Comparison of ENCODE assay signal across 18 cellular contexts in genomic region chr16:24852281-24852721, GRCh38. TPM values are rescaled to one million over a fixed set of nuclear protein-coding genes. Genes with fewer than 3 reads are reported as not detected.
A peak's percentile ranks its signal among the peaks of the same experiment; 100 is the strongest.
DNase-seq lines count a peak whose midpoint lies in the region; ATAC-seq and TF ChIP-seq lines count a peak whose summit lies in the region.
"Had no signal": no experiment of that assay in that cellular context is flagged by ENCODE, and none has a peak within 500 bp of the region (broad histone marks: within the 10 kb centered on the region; RNA-seq: fewer than 3 reads in every experiment).

No MANE protein-coding gene starts in this region.

- intact Hi-C loops in activated CD4-positive, alpha-beta T cell treated with anti-CD3 and anti-CD28 coated beads, Interleukin-2, amount 10 ng/mL, durations not matched to agents 24 days and 14 days (cut with micrococcal nuclease): no loop called here
- intact Hi-C loops in sigmoid colon (cut with DNase I): no loop called here

- H3K36me3 ChIP-seq in sigmoid colon: no peaks in the 10 kb centered on the region
- H3K36me3 ChIP-seq: SJSA1, stomach had no signal

- H3K9me3 ChIP-seq in sigmoid colon: no peaks in the 10 kb centered on the region
- H3K9me3 ChIP-seq: SJSA1, stomach had no signal

- no peak overlapping the region for H3K4me3 Mint-ChIP-seq in activated CD4-positive, alpha-beta T cell treated with anti-CD3 and anti-CD28 coated beads, Interleukin-2, amount 10 ng/mL, durations not matched to agents 24 days and 14 days
- H3K4me3 Mint-ChIP-seq: activated CD4-positive, alpha-beta T cell treated with anti-CD3 and anti-CD28 coated beads, Interleukin-2, amount 10 ng/mL, durations not matched to agents 7 days and 5 days; CD4-positive, alpha-beta memory T cell had no signal

- TF ChIP-seq CTCF in sigmoid colon (IDR thresholded peaks at IDR 0.05): no peak

- no peak for DNase-seq in activated CD4-positive, alpha-beta T cell treated with anti-CD3 and anti-CD28 coated beads, Interleukin-2, amount 10 ng/mL, durations not matched to agents 24 days and 14 days
- no peak for DNase-seq in activated CD4-positive, alpha-beta T cell treated with anti-CD3 and anti-CD28 coated beads for 4 hours
- DNase-seq in NCI-H69 (lab: John Stamatoyannopoulos, UW): peak; percentile 69
- peak; percentile 77 for DNase-seq in globus pallidus (ENCODE audit: low spot score)
- peak; percentile 56 for DNase-seq in sigmoid colon
- no peak for DNase-seq in occipital lobe (lab: John Stamatoyannopoulos, UW)
- no peak for DNase-seq in central memory CD4-positive, alpha-beta T cell
- DNase-seq: activated CD4-positive, alpha-beta T cell treated with anti-CD3 and anti-CD28 coated beads, Interleukin-2, amount 10 ng/mL, durations not matched to agents 7 days and 5 days; CD4-positive, alpha-beta memory T cell; effector CD8-positive, alpha-beta T cell; Kasumi-1; kidney glomerular epithelial cell; NCI-H1417; NCI-H510A; stomach had no signal

- peaks cover 3% of the 10 kb centered on the region for H3K27me3 Mint-ChIP-seq in activated CD4-positive, alpha-beta T cell treated with anti-CD3 and anti-CD28 coated beads, Interleukin-2, amount 10 ng/mL, durations not matched to agents 24 days and 14 days

- no peaks in the 10 kb centered on the region for H3K27me3 ChIP-seq in sigmoid colon
- H3K27me3 ChIP-seq: SJSA1, stomach had no signal

- TF ChIP-seq EP300 in sigmoid colon (IDR thresholded peaks at IDR 0.05): no peak

- no peak overlapping the region for H3K4me3 ChIP-seq in sigmoid colon
- H3K4me3 ChIP-seq: SJSA1, stomach had no signal

- H3K36me3 Mint-ChIP-seq in activated CD4-positive, alpha-beta T cell treated with anti-CD3 and anti-CD28 coated beads, Interleukin-2, amount 10 ng/mL, durations not matched to agents 24 days and 14 days (ENCODE audit: low read depth): no peaks in the 10 kb centered on the region
- H3K36me3 Mint-ChIP-seq: CD4-positive, alpha-beta memory T cell had no signal

- H3K4me1 Mint-ChIP-seq in activated CD4-positive, alpha-beta T cell treated with anti-CD3 and anti-CD28 coated beads, Interleukin-2, amount 10 ng/mL, durations not matched to agents 24 days and 14 days: peaks cover 10% of the 10 kb centered on the region

- peak overlapping the region; percentile 18 for H3K27ac Mint-ChIP-seq in activated CD4-positive, alpha-beta T cell treated with anti-CD3 and anti-CD28 coated beads, Interleukin-2, amount 10 ng/mL, durations not matched to agents 24 days and 14 days
- H3K27ac Mint-ChIP-seq: activated CD4-positive, alpha-beta T cell treated with anti-CD3 and anti-CD28 coated beads, Interleukin-2, amount 10 ng/mL, durations not matched to agents 7 days and 5 days; CD4-positive, alpha-beta memory T cell had no signal

- peaks cover 0 to 32% (median 16%) of the 10 kb centered on the region in 4 donors for H3K4me1 ChIP-seq in sigmoid colon

- TF ChIP-seq POLR2A in sigmoid colon (IDR thresholded peaks at IDR 0.05): no peak

- WGBS in sigmoid colon, 2 donors: 69 to 72% methylated on average over 8 of the region's 8 CpGs

- H3K9me3 Mint-ChIP-seq in activated CD4-positive, alpha-beta T cell treated with anti-CD3 and anti-CD28 coated beads, Interleukin-2, amount 10 ng/mL, durations not matched to agents 24 days and 14 days: no peaks in the 10 kb centered on the region
- H3K9me3 Mint-ChIP-seq: activated CD4-positive, alpha-beta T cell treated with anti-CD3 and anti-CD28 coated beads, Interleukin-2, amount 10 ng/mL, durations not matched to agents 7 days and 5 days; CD4-positive, alpha-beta memory T cell had no signal

- H3K27ac ChIP-seq in sigmoid colon: no peak overlapping the region
- H3K27ac ChIP-seq: SJSA1, stomach had no signal

- no peak for ATAC-seq in HG02798 (IDR thresholded peaks at IDR 0.05; ENCODE audit: poor library complexity, unreplicated experiment)
- ATAC-seq: sciatic nerve had no signal

RNA-seq across cellular contexts. Expression of gene SLC5A11, which starts 6.5 kb away (rescaled TPM):
- total RNA-seq in activated CD4-positive, alpha-beta T cell treated with anti-CD3 and anti-CD28 coated beads, Interleukin-2, amount 10 ng/mL, durations not matched to agents 24 days and 14 days: not detected in 2 replicates
- total RNA-seq in sigmoid colon: under 1 TPM in 1 of 4 donors, not detected in 3; 0.14 TPM
- polyA plus RNA-seq in sigmoid colon: 1 to 10 TPM in 1 of 3 donors, under 1 TPM in 1, not detected in 1; 0.19 to 1.2 TPM
- not detected for total RNA-seq in occipital lobe
- total RNA-seq: activated CD4-positive, alpha-beta T cell treated with anti-CD3 and anti-CD28 coated beads, Interleukin-2, amount 10 ng/mL, durations not matched to agents 7 days and 5 days; sciatic nerve; stomach had no signal
- polyA plus RNA-seq: CD4-positive, alpha-beta memory T cell; stomach had no signal

Comparison
In these comparisons a context has a peak if more than half of its experiments do, and no peak if none do; other contexts are left out.
1. DNase-seq: peak in NCI-H69 (single experiment), globus pallidus (single experiment) and sigmoid colon (single experiment); none in activated CD4-positive, alpha-beta T cell treated with anti-CD3 and anti-CD28 coated beads, Interleukin-2, amount 10 ng/mL, durations not matched to agents 24 days and 14 days (single experiment), activated CD4-positive, alpha-beta T cell treated with anti-CD3 and anti-CD28 coated beads for 4 hours (0 of 2), occipital lobe (single experiment) and central memory CD4-positive, alpha-beta T cell (single experiment).